9 cellular contexts compared by ENCODE assay signal in genomic region chr17:19744922-19745757, GRCh38. TPM values are rescaled to one million over a fixed set of nuclear protein-coding genes. Genes with fewer than 3 reads are reported as not detected.
DNase-seq lines count a peak whose midpoint lies in the region; ATAC-seq and TF ChIP-seq lines count a peak whose summit lies in the region.
"Had no signal": no experiment of that assay in that cellular context is flagged by ENCODE, and none has a peak within 500 bp of the region (broad histone marks: within the 10 kb centered on the region; RNA-seq: fewer than 3 reads in every experiment).

No MANE protein-coding gene starts in this region.

- H3K9ac ChIP-seq in HCT116 (ENCODE audit: low read length), result peak overlapping the region; percentile 53
- H3K9ac ChIP-seq: KMS-11 had no signal

- peaks cover 35% of the 10 kb centered on the region for H3K27me3 Mint-ChIP-seq in nephron (ENCODE audit: low read depth)
- H3K27me3 Mint-ChIP-seq in stimulated activated naive B cell treated with anti-CD40 and anti-IgM and Interleukin-4, amounts not matched to agents 10 μg/mL and 1 μg/mL and 100 μg/mL, for 72 hours, result peaks cover 21 to 57% of the 10 kb centered on the region in 2 donors

- peaks cover 16% of the 10 kb centered on the region for H3K4me1 Mint-ChIP-seq in nephron
- H3K4me1 Mint-ChIP-seq in stimulated activated naive B cell treated with anti-CD40 and anti-IgM and Interleukin-4, amounts not matched to agents 10 μg/mL and 1 μg/mL and 100 μg/mL, for 72 hours, result peaks cover 6 to 16% of the 10 kb centered on the region in 2 donors

- no peaks in the 10 kb centered on the region for H3K27me3 ChIP-seq in HCT116 (ENCODE audit: insufficient read depth, low read length)

- TF ChIP-seq RAD21 in HCT116 (IDR thresholded peaks at IDR 0.05; ENCODE audit: low read depth), result peak; percentile 47; the same call in 1 of the 2 replicates

- H3K9me3 ChIP-seq in HCT116 (ENCODE audit: control insufficient read depth in 1 of 2, insufficient read depth in 1 of 2, low read depth in 1 of 2, low read length in 2 of 2), result no peaks in the 10 kb centered on the region
- H3K9me3 ChIP-seq in OCI-LY7 (ENCODE audit: low read length), result no peaks in the 10 kb centered on the region

- no peaks in the 10 kb centered on the region for H3K79me2 ChIP-seq in HCT116 (ENCODE audit: insufficient read depth, low read length)
- H3K79me2 ChIP-seq in OCI-LY7 (ENCODE audit: insufficient read depth, low read depth, low read length), result no peaks in the 10 kb centered on the region

- no peaks in the 10 kb centered on the region for H3K9me2 ChIP-seq in HCT116 (ENCODE audit: insufficient read depth)
- no peaks in the 10 kb centered on the region for H3K9me2 ChIP-seq in OCI-LY7 (ENCODE audit: insufficient read depth, low read length)

- H3K4me3 Mint-ChIP-seq in nephron, result peak overlapping the region; percentile 69 to 72 (median 70)
- H3K4me3 Mint-ChIP-seq in stimulated activated naive B cell treated with anti-CD40 and anti-IgM and Interleukin-4, amounts not matched to agents 10 μg/mL and 1 μg/mL and 100 μg/mL, for 72 hours, result peak overlapping the region; percentile 70 to 82

- no peak overlapping the region for H2AFZ ChIP-seq in HCT116 (ENCODE audit: low read depth, low read length, poor library complexity, severe bottlenecking)
- H2AFZ ChIP-seq in OCI-LY7 (ENCODE audit: low read length), result 0 out of 2 replicates have a peak overlapping the region, but pooled peaks have one; percentile 37

- H3K36me3 Mint-ChIP-seq in nephron (ENCODE audit: low read depth), result no peaks in the 10 kb centered on the region
- no peaks in the 10 kb centered on the region for H3K36me3 Mint-ChIP-seq in stimulated activated naive B cell treated with anti-CD40 and anti-IgM and Interleukin-4, amounts not matched to agents 10 μg/mL and 1 μg/mL and 100 μg/mL, for 72 hours

- intact Hi-C loops in HCT116 (cut with micrococcal nuclease), result no loop called here
- intact Hi-C loops in OCI-LY7 (cut with micrococcal nuclease; ENCODE audit: unreplicated experiment), result no loop called here

- no peaks in the 10 kb centered on the region for H3K9me3 Mint-ChIP-seq in nephron
- H3K9me3 Mint-ChIP-seq in stimulated activated naive B cell treated with anti-CD40 and anti-IgM and Interleukin-4, amounts not matched to agents 10 μg/mL and 1 μg/mL and 100 μg/mL, for 72 hours, result no peaks in the 10 kb centered on the region

- RAD21 ChIA-PET in HCT116 (lab: Charles Lee; ENCODE audit: low non-redundant PET in 1 of 2, low total read pairs in 2 of 2, uncharacterized antibody in 2 of 2, unreplicated experiment in 2 of 2), result interaction anchor here in 1 of 2 experiments (0.6 kb wide), 1 partner anchor 10 kb away, joined by 3 read pairs; no protein-coding TSS in a partner anchor

- CTCF ChIA-PET in HCT116 (lab: Charles Lee) (interaction anchor here (0.7 to 1.5 kb wide), 13 partner anchors 8 to 101 kb away, joined by 3 to 14 read pairs (median 4); no protein-coding TSS in a partner anchor), OCI-LY7 (lab: Charles Lee; ENCODE audit: unreplicated experiment) (interaction anchor here (0.6 kb wide), 1 partner anchor 1433 kb away, joined by 3 read pairs; no protein-coding TSS in a partner anchor)

- BruUV-seq in HCT116 (replicated peaks; lab: Mats Ljungman, UMichigan) (no TSS peak), OCI-LY7 (replicated peaks; lab: Mats Ljungman, UMichigan) (no TSS peak)

- no peak overlapping the region for H3K27ac ChIP-seq in HCT116 (ENCODE audit: low read depth, low read length)
- no peak overlapping the region for H3K27ac ChIP-seq in OCI-LY7 (ENCODE audit: low read depth, low read length, poor library complexity, severe bottlenecking)
- H3K27ac ChIP-seq: KMS-11 had no signal

- DNase-seq in CD1c-positive myeloid dendritic cell (ENCODE audit: extremely low spot score) (peak; percentile 85), HCT116 (ENCODE audit: low read depth, low spot score) (peak; percentile 61), OCI-LY7 (ENCODE audit: low spot score) (peak; percentile 73), fibroblast of the conjunctiva (ENCODE audit: low read depth) (peak; percentile 56)
- peak; percentile 69 for DNase-seq in activated T-helper 9 cell treated with anti-CD3 and anti-CD28 coated beads, Interleukin-2, amount 50 U/mL, for 16 hours (ENCODE audit: low read depth)
- DNase-seq in stimulated activated naive B cell treated with anti-CD40 and anti-IgM and Interleukin-4, amounts not matched to agents 10 μg/mL and 1 μg/mL and 100 μg/mL, for 72 hours, result peak; percentile 80

- no peak for TF ChIP-seq POLR2A in HCT116 (IDR thresholded peaks at IDR 0.05; ENCODE audit: borderline replicate concordance, extremely low read depth, insufficient read depth, insufficient read length)

- H3K4me1 ChIP-seq in HCT116 (ENCODE audit: control insufficient read depth in 1 of 2, insufficient read depth in 2 of 2, low read length in 2 of 2) (peaks cover 8 to 19% of the 10 kb centered on the region in 2 experiments; a peak in 3 of 4 replicates), OCI-LY7 (ENCODE audit: insufficient read depth, low read length, poor library complexity, severe bottlenecking) (no peaks in the 10 kb centered on the region)

- H3K4me2 ChIP-seq in HCT116 (ENCODE audit: low read length) (peak overlapping the region; percentile 81), OCI-LY7 (ENCODE audit: low read length) (peak overlapping the region; percentile 36; the same call in 1 of the 2 replicates)
- H3K4me2 ChIP-seq: KMS-11 had no signal

- POLR2A ChIA-PET in HCT116 (lab: Charles Lee) (interaction anchor here (0.6 to 0.7 kb wide), 2 partner anchors 9 to 22 kb away, joined by 3 read pairs; no protein-coding TSS in a partner anchor), OCI-LY7 (lab: Charles Lee) (no interaction called here)

- peak; percentile 95 for ATAC-seq in HCT116
- peak; percentile 90 to 92 for ATAC-seq in stimulated activated naive B cell treated with anti-CD40 and anti-IgM and Interleukin-4, amounts not matched to agents 10 μg/mL and 1 μg/mL and 100 μg/mL, for 72 hours (replicated peaks)
- no peak for ATAC-seq in HG02870 (IDR thresholded peaks at IDR 0.05; ENCODE audit: unreplicated experiment)

- H3K4me3 ChIP-seq in HCT116 (replicated peaks in 1 of 2; ENCODE audit: low read depth in 1 of 2, low read length in 2 of 2), result peak overlapping the region; percentile 24 to 54
- H3K4me3 ChIP-seq in OCI-LY7 (ENCODE audit: low read depth, low read length, poor library complexity, severe bottlenecking), result peak overlapping the region; percentile 58

- TF ChIP-seq CTCF in HCT116 (IDR thresholded peaks at IDR 0.05 in 2 of 3, conservative IDR thresholded peaks at IDR 0.05 in 1 of 3; ENCODE audit: borderline replicate concordance in 1 of 3, insufficient read depth in 1 of 3, low read depth in 2 of 3, low read length in 2 of 3) (peak; percentile 58 to 85 (median 71)), OCI-LY7 (conservative IDR thresholded peaks at IDR 0.05; ENCODE audit: low read length) (peak; percentile 61), nephron (IDR thresholded peaks at IDR 0.05; ENCODE audit: unreplicated experiment in 3 of 3) (peak; percentile 95 to 97 (median 96))

- H3K27ac Mint-ChIP-seq in nephron, result no peak overlapping the region
- H3K27ac Mint-ChIP-seq in stimulated activated naive B cell treated with anti-CD40 and anti-IgM and Interleukin-4, amounts not matched to agents 10 μg/mL and 1 μg/mL and 100 μg/mL, for 72 hours, result no peak overlapping the region

- H4K20me1 ChIP-seq in HCT116 (ENCODE audit: insufficient read depth) (no peaks in the 10 kb centered on the region), OCI-LY7 (ENCODE audit: insufficient read depth, low read length) (no peaks in the 10 kb centered on the region)

- H3K36me3 ChIP-seq in HCT116 (ENCODE audit: control insufficient read depth in 1 of 2, insufficient read depth in 2 of 2, low read length in 2 of 2) (no peaks in the 10 kb centered on the region), OCI-LY7 (ENCODE audit: insufficient read depth, low read length) (no peaks in the 10 kb centered on the region)

TF ChIP-seq in HCT116, 20 proteins besides CTCF, POLR2A, EP300 and RAD21:
- no peak for TF ChIP-seq SRF (IDR thresholded peaks at IDR 0.05; ENCODE audit: low read depth)
- no peak for TF ChIP-seq EGR1 (IDR thresholded peaks at IDR 0.05; ENCODE audit: low read depth)
- TF ChIP-seq POLR2AphosphoS5 (IDR thresholded peaks at IDR 0.05; ENCODE audit: low read depth, low read length), result peak; percentile 68
- no peak for TF ChIP-seq ZFX (IDR thresholded peaks at IDR 0.05)
- peak; percentile 80 for TF ChIP-seq MAX (IDR thresholded peaks at IDR 0.05)
TF ChIP-seq in HCT116: peak in this region for 2.

RNA-seq across cellular contexts. Expression of gene ALDH3A1, which starts 3.0 kb away (rescaled TPM):
- total RNA-seq in HCT116 (2021; ENCODE audit: unreplicated experiment), result 0.86 TPM
- polyA plus RNA-seq in HCT116 (2012), result 1.0 and 1.2 TPM in 2 replicates
- 0.16 and 0.26 TPM in 2 replicates for total RNA-seq in OCI-LY7 (2014; rRNA removed; shearing (Covaris generic))
- total RNA-seq in OCI-LY7 (2022), result not detected in 2 replicates

RNA-seq across cellular contexts. Expression of gene SLC47A2, which starts 28.8 kb away (rescaled TPM):
- not detected for total RNA-seq in HCT116 (2021; ENCODE audit: unreplicated experiment)
- 0.05 and 0.12 TPM in 2 replicates for polyA plus RNA-seq in HCT116 (2012)
- total RNA-seq in OCI-LY7 (2014; rRNA removed; shearing (Covaris generic)), result not detected in 2 replicates
- not detected in 2 replicates for total RNA-seq in OCI-LY7 (2022)
